1 cellular context compared by ENCODE assay signal in the genomic region with DNA sequence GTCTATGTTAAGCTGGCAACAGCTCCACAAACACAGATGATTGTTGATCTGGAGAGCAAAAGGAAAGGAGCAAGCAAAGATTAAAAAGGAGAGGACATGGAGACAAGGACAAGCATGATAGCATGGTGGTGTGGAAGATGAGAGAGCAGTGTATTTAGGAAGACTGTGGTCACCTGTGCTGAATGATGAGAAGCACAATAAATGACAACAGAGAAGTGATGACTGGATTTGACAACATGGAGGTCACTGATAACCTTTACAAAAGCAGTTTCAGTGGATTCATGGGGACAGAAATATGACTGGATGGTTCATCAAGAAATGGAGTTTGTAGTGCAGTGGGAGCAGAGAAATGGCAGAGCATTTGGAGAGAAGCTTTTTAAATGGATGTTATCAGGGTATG.
TF ChIP-seq lines count a peak whose summit lies in the region.

No MANE protein-coding gene starts in this region.

TF ChIP-seq in endothelial cell of umbilical vein, 7 proteins besides CTCF, POLR2A, EP300 and RAD21 (continued from another document):
- TF ChIP-seq EZH2 (IDR thresholded peaks at IDR 0.05; ENCODE audit: borderline replicate concordance, low read depth, low read length, severe bottlenecking) (no peak), JUN (IDR thresholded peaks at IDR 0.05; ENCODE audit: borderline replicate concordance, insufficient read depth, insufficient read length, low read depth) (no peak)
